ENCODE assay signal across 35 cellular contexts in genomic region chr12:69672195-69672594, GRCh38. TPM values are rescaled to one million over a fixed set of nuclear protein-coding genes. Genes with fewer than 3 reads are reported as not detected.
"Had no signal": no experiment of that assay in that cellular context is flagged by ENCODE, and none has a peak within 500 bp of the region (broad histone marks: within the 10 kb centered on the region; RNA-seq: fewer than 3 reads in every experiment).

No MANE protein-coding gene starts in this region.

- H3K27me3 ChIP-seq: brain microvascular endothelial cell, SJCRH30 had no signal

- DNase-seq: activated CD4-positive, alpha-beta T cell treated with anti-CD3 and anti-CD28 coated beads for 1 hour; activated CD4-positive, alpha-beta T cell treated with anti-CD3 and anti-CD28 coated beads, Interleukin-2, amount 10 ng/mL, durations not matched to agents 24 days and 14 days; activated CD4-positive, alpha-beta T cell treated with anti-CD3 and anti-CD28 coated beads, Interleukin-2, amount 50 U/mL, for 4 hours; activated CD4-positive, CD25-positive, alpha-beta regulatory T cell; activated CD8-positive, alpha-beta T cell treated with anti-CD3 and anti-CD28 coated beads for 36 hours; activated effector memory CD4-positive, alpha-beta T cell treated with anti-CD3 and anti-CD28 coated beads, Interleukin-2, amount 50 U/mL, for 16 hours; activated naive CD4-positive, alpha-beta T cell; activated naive CD4-positive, alpha-beta T cell treated with anti-CD3 and anti-CD28 coated beads, Interleukin-2, amount 50 U/mL, for 16 hours; activated naive CD8-positive, alpha-beta T cell treated with anti-CD3 and anti-CD28 coated beads for 36 hours; activated T-cell treated with anti-CD3 and anti-CD28 coated beads, Interleukin-2, amount 50 U/mL, for 1 hour; activated T-cell treated with anti-CD3 and anti-CD28 coated beads, Interleukin-2, amount 50 U/mL, for 72 hours; amniotic stem cell; aorta; brain microvascular endothelial cell; central memory CD4-positive, alpha-beta T cell; Kasumi-1; KBM-7; MM.1S; MV-4-11; NCI-H1092; NCI-H1694; NCI-H1930; NCI-H2081 treated with DMSO at 0.1 percent for 48 hours; SHP77; SJCRH30; T1000; WERI-Rb-1 had no signal

- H3K9me3 ChIP-seq: SJCRH30 had no signal

- ATAC-seq: activated CD8-positive, alpha-beta T cell treated with anti-CD3 and anti-CD28 coated beads for 36 hours; activated T-cell treated with anti-CD3 and anti-CD28 coated beads, Interleukin-2, amount 50 U/mL, for 72 hours; activated T-helper 17 cell treated with anti-CD3 and anti-CD28 coated beads, Interleukin-2, amount 50 U/mL, for 72 hours; Panc1 had no signal

- H3K4me3 ChIP-seq: SJCRH30, SK-N-MC had no signal

- H3K27ac ChIP-seq: brain microvascular endothelial cell, SJCRH30, SK-N-MC, WERI-Rb-1 had no signal

- H3K4me1 ChIP-seq: SJCRH30 had no signal

- H3K36me3 ChIP-seq: brain microvascular endothelial cell, SJCRH30, WERI-Rb-1 had no signal

RNA-seq across cellular contexts. Expression of gene BEST3, which starts 26.9 kb away (rescaled TPM):
- total RNA-seq: activated CD4-positive, alpha-beta T cell treated with anti-CD3 and anti-CD28 coated beads, Interleukin-2, amount 10 ng/mL, durations not matched to agents 24 days and 14 days; activated CD8-positive, alpha-beta memory T cell treated with anti-CD3 and anti-CD28 coated beads for 36 hours; activated CD8-positive, alpha-beta T cell treated with anti-CD3 and anti-CD28 coated beads for 36 hours; activated naive CD8-positive, alpha-beta T cell treated with anti-CD3 and anti-CD28 coated beads for 36 hours; activated T-cell treated with anti-CD3 and anti-CD28 coated beads, Interleukin-2, amount 50 U/mL, for 72 hours; activated T-helper 17 cell treated with anti-CD3 and anti-CD28 coated beads, Interleukin-2, amount 50 U/mL, for 72 hours; aorta; NCI-H460; RPMI7951; SJCRH30; T-helper 1 cell treated with Interleukin-12 subunit alpha and Interleukin-12 subunit beta and Interleukin-4 antibody, amounts not matched to agents 30 ng/mL and 1 ng/mL, for 36 hours; T-helper 2 cell treated with Interferon-gamma antibody and Interleukin-4, amounts not matched to agents 100 ng/mL and 5 ng/mL, for 36 hours had no signal
- polyA plus RNA-seq: aorta had no signal
